ENCODE assay signal across 28 cellular contexts in genomic region chr2:170267071-170267470, GRCh38.
"Had no signal": no experiment of that assay in that cellular context is flagged by ENCODE, and none has a peak within 500 bp of the region (broad histone marks: within the 10 kb centered on the region; RNA-seq: fewer than 3 reads in every experiment).

No MANE protein-coding gene starts in this region.

- H3K4me1 ChIP-seq: stomach, suprapubic skin, testis, thyroid gland, tibial artery, tibial nerve, transverse colon, upper lobe of left lung, upper lobe of right lung, uterus, vagina had no signal

- H3K27me3 ChIP-seq: stomach, suprapubic skin, testis, thyroid gland, tibial artery, tibial nerve, transverse colon, upper lobe of left lung, upper lobe of right lung, uterus, vagina had no signal

- H3K4me3 Mint-ChIP-seq: stimulated activated memory B cell treated with anti-CD40 and anti-IgM and Interleukin-4, amounts not matched to agents 10 μg/mL and 1 μg/mL and 100 μg/mL, for 72 hours; stimulated activated naive B cell treated with anti-CD40 and anti-IgM and Interleukin-4, amounts not matched to agents 10 μg/mL and 1 μg/mL and 100 μg/mL, for 72 hours; stimulated activated naive CD8-positive, alpha-beta T cell treated with anti-CD3 and anti-CD28 coated beads, Interleukin-15, amount 100 ng/mL, for 72 hours; stimulated activated naive CD8-positive, alpha-beta T cell treated with anti-CD3 and anti-CD28 coated beads, Interleukin-15, Interleukin-2, amounts not matched to agents 100 ng/mL and 50 ng/mL, for 24 hours; type B pancreatic cell had no signal

- DNase-seq: stimulated activated CD4-positive, alpha-beta T cell treated with anti-CD3 and anti-CD28 coated beads, Interleukin-2, amount 100 ng/mL, for 48 hours; stimulated activated CD4-positive, alpha-beta T cell treated with anti-CD3 and anti-CD28 coated beads, Interleukin-4, amount 100 ng/mL, for 1 hour; stimulated activated CD4-positive, alpha-beta T cell treated with anti-CD3 and anti-CD28 coated beads, Interleukin-4, amount 100 ng/mL, for 24 hours; stimulated activated CD4-positive, alpha-beta T cell treated with anti-CD3 and anti-CD28 coated beads, Interleukin-4, amount 100 ng/mL, for 4 hours; stimulated activated CD8-positive, alpha-beta memory T cell treated with anti-CD3 and anti-CD28 coated beads, Interleukin-4, amount 100 ng/mL, for 48 hours; stimulated activated naive B cell treated with anti-CD40 and anti-IgM and Interleukin-4, amounts not matched to agents 10 μg/mL and 1 μg/mL and 100 μg/mL, for 72 hours; stimulated activated naive CD4-positive, alpha-beta T cell; stimulated activated naive CD4-positive, alpha-beta T cell treated with Interleukin-2 at 50 U/mL for 16 hours; stimulated activated naive CD8-positive, alpha-beta T cell treated with anti-CD3 and anti-CD28 coated beads, Interleukin-15, amount 100 ng/mL, for 72 hours; stimulated activated naive CD8-positive, alpha-beta T cell treated with anti-CD3 and anti-CD28 coated beads, Interleukin-15, Interleukin-2, amounts not matched to agents 100 U/mL and 50 U/mL, for 24 hours; stomach; substantia nigra; testis; thyroid gland; tibial artery; transverse colon; trophoblast cell; upper lobe of left lung; upper lobe of right lung; uterus had no signal

- FAIRE-seq: urothelium cell line had no signal

- H3K4me1 Mint-ChIP-seq: stimulated activated memory B cell treated with anti-CD40 and anti-IgM and Interleukin-4, amounts not matched to agents 10 μg/mL and 1 μg/mL and 100 μg/mL, for 72 hours; stimulated activated naive B cell treated with anti-CD40 and anti-IgM and Interleukin-4, amounts not matched to agents 10 μg/mL and 1 μg/mL and 100 μg/mL, for 72 hours; stimulated activated naive CD8-positive, alpha-beta T cell treated with anti-CD3 and anti-CD28 coated beads, Interleukin-15, amount 100 ng/mL, for 72 hours had no signal

- H3K27ac ChIP-seq: stomach, suprapubic skin, testis, thoracic aorta, thyroid gland, tibial artery, tibial nerve, transverse colon, upper lobe of left lung, upper lobe of right lung, uterus, vagina had no signal

- H3K36me3 Mint-ChIP-seq: stimulated activated memory B cell treated with anti-CD40 and anti-IgM and Interleukin-4, amounts not matched to agents 10 μg/mL and 1 μg/mL and 100 μg/mL, for 72 hours; stimulated activated naive B cell treated with anti-CD40 and anti-IgM and Interleukin-4, amounts not matched to agents 10 μg/mL and 1 μg/mL and 100 μg/mL, for 72 hours; type B pancreatic cell had no signal

- H3K27ac Mint-ChIP-seq: stimulated activated memory B cell treated with anti-CD40 and anti-IgM and Interleukin-4, amounts not matched to agents 10 μg/mL and 1 μg/mL and 100 μg/mL, for 72 hours; stimulated activated naive B cell treated with anti-CD40 and anti-IgM and Interleukin-4, amounts not matched to agents 10 μg/mL and 1 μg/mL and 100 μg/mL, for 72 hours; stimulated activated naive CD8-positive, alpha-beta T cell treated with anti-CD3 and anti-CD28 coated beads, Interleukin-15, amount 100 ng/mL, for 72 hours; stimulated activated naive CD8-positive, alpha-beta T cell treated with anti-CD3 and anti-CD28 coated beads, Interleukin-15, Interleukin-2, amounts not matched to agents 100 ng/mL and 50 ng/mL, for 24 hours; type B pancreatic cell had no signal

- ATAC-seq: stimulated activated memory B cell treated with anti-CD40 and anti-IgM and Interleukin-4, amounts not matched to agents 10 μg/mL and 1 μg/mL and 100 μg/mL, for 72 hours; stimulated activated naive B cell treated with anti-CD40 and anti-IgM and Interleukin-4, amounts not matched to agents 10 μg/mL and 1 μg/mL and 100 μg/mL, for 72 hours; stimulated activated naive CD8-positive, alpha-beta T cell treated with anti-CD3 and anti-CD28 coated beads, Interleukin-15, amount 100 ng/mL, for 72 hours; stimulated activated naive CD8-positive, alpha-beta T cell treated with anti-CD3 and anti-CD28 coated beads, Interleukin-15, Interleukin-2, amounts not matched to agents 100 U/mL and 50 U/mL, for 24 hours; upper lobe of right lung had no signal

- H3K4me3 ChIP-seq: stomach, suprapubic skin, testis, thoracic aorta, thyroid gland, tibial artery, tibial nerve, transverse colon, upper lobe of left lung, upper lobe of right lung, uterus, vagina had no signal

- H3K9me3 ChIP-seq: suprapubic skin, testis, thoracic aorta, thyroid gland, transverse colon, upper lobe of right lung, uterus, vagina had no signal

- H3K36me3 ChIP-seq: stomach, suprapubic skin, thoracic aorta, thyroid gland, tibial artery, tibial nerve, transverse colon, upper lobe of left lung, upper lobe of right lung, uterus, vagina had no signal
